13 cellular contexts compared by ENCODE assay signal in genomic region chr17:28891201-28891600, GRCh38. TPM values are rescaled to one million over a fixed set of nuclear protein-coding genes. Genes with fewer than 3 reads are reported as not detected.
DNase-seq lines count a peak whose midpoint lies in the region; ATAC-seq lines count a peak whose summit lies in the region.
"Had no signal": no experiment of that assay in that cellular context is flagged by ENCODE, and none has a peak within 500 bp of the region (broad histone marks: within the 10 kb centered on the region; RNA-seq: fewer than 3 reads in every experiment).

No MANE protein-coding gene starts in this region.

- H3K27ac Mint-ChIP-seq in IgD-negative memory B cell = peak overlapping the region; percentile 81 to 96 (median 88)
- H3K27ac Mint-ChIP-seq in effector memory CD8-positive, alpha-beta T cell = peak overlapping the region; percentile 78 to 94

- H3K9me3 Mint-ChIP-seq in IgD-negative memory B cell = no peaks in the 10 kb centered on the region
- no peaks in the 10 kb centered on the region for H3K9me3 Mint-ChIP-seq in effector memory CD8-positive, alpha-beta T cell

- H3K4me3 ChIP-seq in BLaER1 = no peak overlapping the region

- peaks cover 3% of the 10 kb centered on the region; the same call in 1 of the 2 replicates for H3K9me3 ChIP-seq in BLaER1
- H3K9me3 ChIP-seq: BE2C had no signal

- peak overlapping the region; percentile 38 to 72 (median 62) for H3K4me3 Mint-ChIP-seq in IgD-negative memory B cell
- H3K4me3 Mint-ChIP-seq in effector memory CD8-positive, alpha-beta T cell = peak overlapping the region; percentile 13 to 18

- DNase-seq in effector memory CD8-positive, alpha-beta T cell = no peak
- DNase-seq in C1 segment of cervical spinal cord (lab: John Stamatoyannopoulos, UW) = no peak
- DNase-seq in stimulated activated CD4-positive, alpha-beta T cell treated with anti-CD3 and anti-CD28 coated beads, Interleukin-2, amount 100 ng/mL, for 48 hours = no peak
- DNase-seq: activated CD4-positive, alpha-beta T cell treated with anti-CD3 and anti-CD28 coated beads, Interleukin-2, amount 50 U/mL, for 48 hours; anterior cingulate cortex; BE2C; foreskin melanocyte; GF-D8; NCI-H1417 treated with DMSO at 0.1 percent for 48 hours; NCI-H446 treated with DMSO at 0.1 percent for 48 hours had no signal

- H3K36me3 Mint-ChIP-seq in IgD-negative memory B cell = peaks cover 8% of the 10 kb centered on the region
- peaks cover 23% of the 10 kb centered on the region for H3K36me3 Mint-ChIP-seq in effector memory CD8-positive, alpha-beta T cell (ENCODE audit: insufficient read depth)

- peaks cover 99% of the 10 kb centered on the region for H3K4me1 ChIP-seq in BLaER1
- H3K4me1 ChIP-seq: BE2C had no signal

- H3K36me3 ChIP-seq in BLaER1 = peaks cover 29% of the 10 kb centered on the region; the same call in 1 of the 2 replicates
- H3K36me3 ChIP-seq: BE2C had no signal

- no peaks in the 10 kb centered on the region for H3K27me3 Mint-ChIP-seq in IgD-negative memory B cell
- no peaks in the 10 kb centered on the region for H3K27me3 Mint-ChIP-seq in effector memory CD8-positive, alpha-beta T cell

- peaks cover 39% of the 10 kb centered on the region for H4K20me1 ChIP-seq in BLaER1

- ATAC-seq in effector memory CD8-positive, alpha-beta T cell (replicated peaks) = no peak
- ATAC-seq in GM19395 (IDR thresholded peaks at IDR 0.05; ENCODE audit: unreplicated experiment) = no peak

- no peaks in the 10 kb centered on the region for H3K27me3 ChIP-seq in BLaER1
- H3K27me3 ChIP-seq: BE2C had no signal

- no peak overlapping the region for H3K27ac ChIP-seq in BLaER1

- H3K4me2 ChIP-seq in BLaER1 = peak overlapping the region; percentile 98

- H3K9ac ChIP-seq in BLaER1 = no peak overlapping the region

- H3K4me1 Mint-ChIP-seq in IgD-negative memory B cell = peaks cover 40 to 56% (median 54%) of the 10 kb centered on the region in 3 donors
- peaks cover 41 to 48% of the 10 kb centered on the region in 2 donors for H3K4me1 Mint-ChIP-seq in effector memory CD8-positive, alpha-beta T cell (ENCODE audit: low read depth in 2 of 2)

RNA-seq across cellular contexts. Expression of gene FLOT2, which starts 6.3 kb away (rescaled TPM):
- polyA plus RNA-seq in IgD-negative memory B cell = 400 TPM

RNA-seq across cellular contexts. Expression of gene DHRS13, which starts 11.7 kb away (rescaled TPM):
- 17.1 TPM for polyA plus RNA-seq in IgD-negative memory B cell

RNA-seq across cellular contexts. Expression of gene ERAL1, which starts 36.4 kb away (rescaled TPM):
- 45.8 TPM for polyA plus RNA-seq in IgD-negative memory B cell

RNA-seq across cellular contexts. Expression of gene FAM222B, which starts 48.6 kb away (rescaled TPM):
- polyA plus RNA-seq in IgD-negative memory B cell = 17.1 TPM
